ENCODE assay signal across 19 cellular contexts in genomic region chr9:103898550-103898949, GRCh38.
DNase-seq lines count a peak whose midpoint lies in the region; ATAC-seq, FAIRE-seq and TF ChIP-seq lines count a peak whose summit lies in the region.
"Had no signal": no experiment of that assay in that cellular context is flagged by ENCODE, and none has a peak within 500 bp of the region (broad histone marks: within the 10 kb centered on the region; RNA-seq: fewer than 3 reads in every experiment).

No MANE protein-coding gene starts in this region.

- POLR2A ChIA-PET in A549 (lab: Yijun Ruan, JAX), result no interaction called here
- POLR2A ChIA-PET in K562 (lab: Yijun Ruan, JAX), result no interaction called here

- H3K9me3 ChIP-seq in A549 (no peaks in the 10 kb centered on the region), K562 (replicated peaks; ENCODE audit: control insufficient read depth, insufficient read depth, low read depth, low read length) (no peaks in the 10 kb centered on the region; the same call in 1 of the 2 replicates)
- H3K9me3 ChIP-seq: BE2C, BLaER1 had no signal

- no peak for ATAC-seq in A549
- no peak for ATAC-seq in K562
- no peak for ATAC-seq in GM18858 (IDR thresholded peaks at IDR 0.05; ENCODE audit: unreplicated experiment)

- H3K4me3 ChIP-seq in A549 (no peak overlapping the region), K562 (no peak overlapping the region)
- H3K4me3 ChIP-seq: BLaER1 had no signal

- H3K79me2 ChIP-seq in K562 (ENCODE audit: control insufficient read depth, insufficient read depth, low read length), result no peaks in the 10 kb centered on the region

- no peak for TF ChIP-seq RAD21 in A549 (conservative IDR thresholded peaks at IDR 0.05 in 1 of 2, IDR thresholded peaks at IDR 0.05 in 1 of 2)
- TF ChIP-seq RAD21 in K562 (CRISPR knock-in tag; conservative IDR thresholded peaks at IDR 0.05 in 1 of 2, IDR thresholded peaks at IDR 0.05 in 1 of 2), result no peak

- TF ChIP-seq POLR2A in A549 (IDR thresholded peaks at IDR 0.05; ENCODE audit: low read length) (no peak), K562 (conservative IDR thresholded peaks at IDR 0.05) (no peak)

- no peaks in the 10 kb centered on the region for H3K9me1 ChIP-seq in K562 (ENCODE audit: control insufficient read depth, insufficient read depth, low read length)

- H3K27me3 ChIP-seq in K562 (ENCODE audit: control insufficient read depth in 2 of 2, insufficient read depth in 2 of 2, low read length in 2 of 2), result no peaks in the 10 kb centered on the region
- H3K27me3 ChIP-seq: BE2C, BLaER1 had no signal

- no peak for TF ChIP-seq EP300 in A549 (IDR thresholded peaks at IDR 0.05)
- no peak for TF ChIP-seq EP300 in K562 (IDR thresholded peaks at IDR 0.05; ENCODE audit: low read length)

- CTCF ChIA-PET in A549 (lab: Yijun Ruan, JAX) (no interaction called here), K562 (lab: Yijun Ruan, JAX; ENCODE audit: low intra/inter-chr PET ratio) (no interaction called here)

- no peak for TF ChIP-seq CTCF in A549 (IDR thresholded peaks at IDR 0.05)
- TF ChIP-seq CTCF in K562 (IDR thresholded peaks at IDR 0.05 in 2 of 3, conservative IDR thresholded peaks at IDR 0.05 in 1 of 3; ENCODE audit: insufficient read depth in 2 of 3, low read depth in 1 of 3, low read length in 3 of 3), result no peak

- H3K4me2 ChIP-seq in A549, result no peak overlapping the region
- no peak overlapping the region for H3K4me2 ChIP-seq in K562 (ENCODE audit: insufficient read depth, low read length)
- H3K4me2 ChIP-seq: BLaER1 had no signal

- BruUV-seq in K562 (replicated peaks; lab: Mats Ljungman, UMichigan), result no TSS peak

- DNase-seq in DMS 273 (lab: John Stamatoyannopoulos, UW; ENCODE audit: unreplicated experiment) (peak; percentile 4), DMS 273 treated with DMSO at 0.1 percent for 48 hours (lab: John Stamatoyannopoulos, UW) (no peak), A549 (ENCODE audit: low read depth in 1 of 2, low spot score in 1 of 2) (no peak), K562 (ENCODE audit: extremely low read depth in 1 of 4, low spot score in 3 of 4) (no peak)
- DNase-seq: ACHN; BE2C; C1 segment of cervical spinal cord; CD4-positive, alpha-beta memory T cell; CD4-positive, CD25-positive, alpha-beta regulatory T cell; CD8-positive, alpha-beta memory T cell; COR-L47; DMS79 treated with DMSO at 0.1 percent for 48 hours; GF-D8 had no signal

- no peak overlapping the region for H3K9ac ChIP-seq in K562 (ENCODE audit: insufficient read depth in 1 of 2, low read depth in 2 of 2, low read length in 2 of 2)
- H3K9ac ChIP-seq: BLaER1 had no signal

- H3K4me1 ChIP-seq in A549 (no peaks in the 10 kb centered on the region), K562 (replicated peaks in 1 of 2; ENCODE audit: control insufficient read depth in 2 of 2, insufficient read depth in 2 of 2, low read length in 2 of 2) (no peaks in the 10 kb centered on the region)
- H3K4me1 ChIP-seq: BE2C had no signal

- FAIRE-seq in A549 (lab: Jason Lieb, UNC) (no peak), K562 (lab: Jason Lieb, UNC) (no peak)
- FAIRE-seq: D721Med, G401.6, GM12891 had no signal

- no peaks in the 10 kb centered on the region for H3K36me3 ChIP-seq in K562 (ENCODE audit: control insufficient read depth, insufficient read depth, low read length)
- H3K36me3 ChIP-seq: BE2C, BLaER1 had no signal

- WGBS in A549 (ENCODE audit: missing lambda C conversion rate), result 6% methylated on average over 1 of the region's 1 CpG
- 7% methylated on average over 1 of the region's 1 CpG for WGBS in K562 (ENCODE audit: insufficient coverage, low coverage, missing lambda C conversion rate)

- H3K27ac ChIP-seq in A549, result no peak overlapping the region
- H3K27ac ChIP-seq in K562 (ENCODE audit: extremely low read depth, low read depth, low read length), result no peak overlapping the region
- H3K27ac ChIP-seq: 22Rv1, BLaER1 had no signal

- intact Hi-C loops in K562 (cut with micrococcal nuclease), result no loop called here

- no peak overlapping the region for H2AFZ ChIP-seq in K562 (ENCODE audit: low read depth, low read length)

- in situ Hi-C loops in K562 (cut with MboI), result no loop called here

- H4K20me1 ChIP-seq in K562 (replicated peaks; ENCODE audit: control insufficient read depth, insufficient read depth, low read length), result no peaks in the 10 kb centered on the region
- H4K20me1 ChIP-seq: BLaER1 had no signal

TF ChIP-seq in A549, 52 proteins besides CTCF, POLR2A, EP300 and RAD21:
- TF ChIP-seq E2F6 (IDR thresholded peaks at IDR 0.05; ENCODE audit: borderline replicate concordance, low read depth) (no peak), ZC3H11A (IDR thresholded peaks at IDR 0.05) (no peak), REST (IDR thresholded peaks at IDR 0.05) (no peak), FOSB (CRISPR knock-in tag; IDR thresholded peaks at IDR 0.05) (no peak), SREBF2 (IDR thresholded peaks at IDR 0.05) (no peak), MAFK (IDR thresholded peaks at IDR 0.05; ENCODE audit: partially characterized antibody) (peak; percentile 77)

TF ChIP-seq in K562, 482 proteins besides CTCF, POLR2A, EP300 and RAD21:
- TF ChIP-seq MAFF (IDR thresholded peaks at IDR 0.05; ENCODE audit: low read length) (0 out of 2 replicates have a peak, but pooled peaks have one; percentile 22), MAFK (IDR thresholded peaks at IDR 0.05; ENCODE audit: low read length) (peak; percentile 29; the same call in 1 of the 2 replicates), ESRRB (CRISPR knock-in tag; IDR thresholded peaks at IDR 0.05; ENCODE audit: borderline replicate concordance) (no peak)
